ENCODE assay signal across 22 cellular contexts in the genomic region with DNA sequence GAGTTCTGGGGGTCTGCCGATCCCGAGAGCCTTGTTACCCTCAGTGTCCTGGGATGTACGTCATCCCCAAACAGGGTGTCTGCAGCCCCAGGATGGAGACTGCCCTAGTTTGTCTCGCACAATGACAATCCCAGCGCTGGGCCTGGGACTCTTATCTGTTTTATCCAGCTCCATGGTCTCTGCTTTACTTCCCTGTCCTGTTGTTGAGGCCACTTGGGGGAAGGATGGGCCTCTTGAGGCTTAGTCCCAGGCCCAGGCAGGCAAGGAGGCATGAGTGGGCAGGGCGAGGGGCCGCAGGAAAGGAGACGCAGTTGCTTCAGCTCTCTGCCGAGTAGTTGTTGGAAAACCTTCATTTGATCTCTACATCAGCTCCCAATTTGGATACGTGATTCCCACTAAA. TPM values are rescaled to one million over a fixed set of nuclear protein-coding genes. Genes with fewer than 3 reads are reported as not detected.
DNase-seq lines count a peak whose midpoint lies in the region; ATAC-seq, FAIRE-seq and TF ChIP-seq lines count a peak whose summit lies in the region.
"Had no signal": no experiment of that assay in that cellular context is flagged by ENCODE, and none has a peak within 500 bp of the region (broad histone marks: within the 10 kb centered on the region; RNA-seq: fewer than 3 reads in every experiment).

No MANE protein-coding gene starts in this region.

- no peaks in the 10 kb centered on the region for H3K79me2 ChIP-seq in PC-9 (ENCODE audit: low read depth)

- no peaks in the 10 kb centered on the region for H4K20me1 ChIP-seq in PC-9 (ENCODE audit: insufficient read depth)

- H3K36me3 ChIP-seq in PC-9 (ENCODE audit: low read depth) = no peaks in the 10 kb centered on the region
- H3K36me3 ChIP-seq in kidney (ENCODE audit: control insufficient read depth in 1 of 2, insufficient read depth in 2 of 2, low read length in 2 of 2) = peaks cover 2 to 25% of the 10 kb centered on the region in 2 donors
- peaks cover 4% of the 10 kb centered on the region for H3K36me3 ChIP-seq in thoracic aorta

- peaks cover 50% of the 10 kb centered on the region for H3K4me1 ChIP-seq in PC-9 (replicated peaks; ENCODE audit: insufficient read depth)
- peaks cover 30 to 31% of the 10 kb centered on the region in 2 donors for H3K4me1 ChIP-seq in kidney (ENCODE audit: control insufficient read depth in 1 of 2, insufficient read depth in 1 of 2, low read depth in 1 of 2, low read length in 2 of 2)
- peaks cover 51 to 91% of the 10 kb centered on the region in 2 donors for H3K4me1 ChIP-seq in thoracic aorta (ENCODE audit: control insufficient read depth in 1 of 2, low read depth in 2 of 2)

- intact Hi-C loops in activated CD4-positive, alpha-beta T cell treated with anti-CD3 and anti-CD28 coated beads, Interleukin-2, amount 10 ng/mL, durations not matched to agents 24 days and 14 days (cut with micrococcal nuclease) = no loop called here
- intact Hi-C loops in PC-9 (cut with micrococcal nuclease; ENCODE audit: unreplicated experiment) = no loop called here
- intact Hi-C loops in kidney (cut with DNase I) = no loop called here

- no peak for DNase-seq in activated CD4-positive, alpha-beta T cell treated with anti-CD3 and anti-CD28 coated beads, Interleukin-2, amount 10 ng/mL, durations not matched to agents 7 days and 5 days
- DNase-seq in activated CD4-positive, alpha-beta T cell treated with anti-CD3 and anti-CD28 coated beads, Interleukin-2, amount 10 ng/mL, durations not matched to agents 24 days and 14 days = no peak
- DNase-seq in PC-9 (no peak), kidney (peak; percentile 39), thoracic aorta (ENCODE audit: low spot score) (no peak), NCI-H1092 (lab: John Stamatoyannopoulos, UW) (no peak), NCI-H2171 (lab: John Stamatoyannopoulos, UW) (no peak), DMS114 treated with DMSO at 0.1 percent for 48 hours (lab: John Stamatoyannopoulos, UW; ENCODE audit: unreplicated experiment) (no peak)
- DNase-seq: activated CD4-positive, alpha-beta T cell treated with anti-CD3 and anti-CD28 coated beads, Interleukin-2, amount 50 U/mL, for 1 hour; effector memory CD4-positive, alpha-beta T cell; esophagus squamous epithelium; left colon; NCI-H1417 treated with DMSO at 0.1 percent for 48 hours; NCI-H526; small intestine; stimulated activated CD4-positive, alpha-beta T cell treated with anti-CD3 and anti-CD28 coated beads, Interleukin-4, amount 100 ng/mL, for 1 hour; SW 1271 had no signal

- no peak overlapping the region for H3K4me3 Mint-ChIP-seq in activated CD4-positive, alpha-beta T cell treated with anti-CD3 and anti-CD28 coated beads, Interleukin-2, amount 10 ng/mL, durations not matched to agents 7 days and 5 days
- no peak overlapping the region for H3K4me3 Mint-ChIP-seq in activated CD4-positive, alpha-beta T cell treated with anti-CD3 and anti-CD28 coated beads, Interleukin-2, amount 10 ng/mL, durations not matched to agents 24 days and 14 days
- H3K4me3 Mint-ChIP-seq: nephron; stimulated activated naive CD8-positive, alpha-beta T cell treated with anti-CD3 and anti-CD28 coated beads, Interleukin-15, Interleukin-2, amounts not matched to agents 100 ng/mL and 50 ng/mL, for 24 hours had no signal

- peaks cover 12% of the 10 kb centered on the region for H3K27me3 Mint-ChIP-seq in activated CD4-positive, alpha-beta T cell treated with anti-CD3 and anti-CD28 coated beads, Interleukin-2, amount 10 ng/mL, durations not matched to agents 7 days and 5 days
- peaks cover 6% of the 10 kb centered on the region for H3K27me3 Mint-ChIP-seq in activated CD4-positive, alpha-beta T cell treated with anti-CD3 and anti-CD28 coated beads, Interleukin-2, amount 10 ng/mL, durations not matched to agents 24 days and 14 days

- no peaks in the 10 kb centered on the region for H3K9me3 Mint-ChIP-seq in activated CD4-positive, alpha-beta T cell treated with anti-CD3 and anti-CD28 coated beads, Interleukin-2, amount 10 ng/mL, durations not matched to agents 7 days and 5 days
- no peaks in the 10 kb centered on the region for H3K9me3 Mint-ChIP-seq in activated CD4-positive, alpha-beta T cell treated with anti-CD3 and anti-CD28 coated beads, Interleukin-2, amount 10 ng/mL, durations not matched to agents 24 days and 14 days
- H3K9me3 Mint-ChIP-seq: nephron; stimulated activated naive CD8-positive, alpha-beta T cell treated with anti-CD3 and anti-CD28 coated beads, Interleukin-15, Interleukin-2, amounts not matched to agents 100 ng/mL and 50 ng/mL, for 24 hours had no signal

- H3K4me1 Mint-ChIP-seq in activated CD4-positive, alpha-beta T cell treated with anti-CD3 and anti-CD28 coated beads, Interleukin-2, amount 10 ng/mL, durations not matched to agents 7 days and 5 days = peaks cover 34% of the 10 kb centered on the region
- peaks cover 33% of the 10 kb centered on the region for H3K4me1 Mint-ChIP-seq in activated CD4-positive, alpha-beta T cell treated with anti-CD3 and anti-CD28 coated beads, Interleukin-2, amount 10 ng/mL, durations not matched to agents 24 days and 14 days

- peaks cover 4% of the 10 kb centered on the region for H3K36me3 Mint-ChIP-seq in activated CD4-positive, alpha-beta T cell treated with anti-CD3 and anti-CD28 coated beads, Interleukin-2, amount 10 ng/mL, durations not matched to agents 7 days and 5 days (ENCODE audit: low read depth)
- no peaks in the 10 kb centered on the region for H3K36me3 Mint-ChIP-seq in activated CD4-positive, alpha-beta T cell treated with anti-CD3 and anti-CD28 coated beads, Interleukin-2, amount 10 ng/mL, durations not matched to agents 24 days and 14 days (ENCODE audit: low read depth)

- no peak overlapping the region for H3K4me3 ChIP-seq in PC-9
- H3K4me3 ChIP-seq in kidney (ENCODE audit: low read length in 2 of 2) = no peak overlapping the region
- H3K4me3 ChIP-seq in thoracic aorta = no peak overlapping the region
- H3K4me3 ChIP-seq: esophagus squamous epithelium had no signal

- H3K27ac ChIP-seq in PC-9 = peak overlapping the region; percentile 56
- no peak overlapping the region for H3K27ac ChIP-seq in kidney (ENCODE audit: low read depth in 2 of 2, low read length in 2 of 2)
- H3K27ac ChIP-seq in thoracic aorta = peak overlapping the region; percentile 86 to 90
- H3K27ac ChIP-seq: C4-2B had no signal

- no TSS peak for BruUV-seq in PC-9 (replicated peaks; lab: Mats Ljungman, UMichigan)

- H2AFZ ChIP-seq in PC-9 = no peak overlapping the region

- CTCF ChIA-PET in activated CD4-positive, alpha-beta T cell treated with anti-CD3 and anti-CD28 coated beads, Interleukin-2, amount 10 ng/mL, durations not matched to agents 7 days and 5 days (lab: Charles Lee) = interaction anchor here (0.7 to 2.8 kb wide), 7 partner anchors 8 to 57 kb away, joined by 3 to 15 read pairs (median 6); no protein-coding TSS in a partner anchor
- CTCF ChIA-PET in PC-9 (lab: Charles Lee) = interaction anchor here (0.6 kb wide), 3 partner anchors 25 to 714 kb away, joined by 3 to 12 read pairs (median 11); no protein-coding TSS in a partner anchor

- peak overlapping the region; percentile 82 for H3K27ac Mint-ChIP-seq in activated CD4-positive, alpha-beta T cell treated with anti-CD3 and anti-CD28 coated beads, Interleukin-2, amount 10 ng/mL, durations not matched to agents 7 days and 5 days
- H3K27ac Mint-ChIP-seq in activated CD4-positive, alpha-beta T cell treated with anti-CD3 and anti-CD28 coated beads, Interleukin-2, amount 10 ng/mL, durations not matched to agents 24 days and 14 days = no peak overlapping the region
- H3K27ac Mint-ChIP-seq: nephron had no signal

- H3K4me2 ChIP-seq in PC-9 = 0 out of 2 replicates have a peak overlapping the region, but pooled peaks have one; percentile 23

- POLR2A ChIA-PET in activated CD4-positive, alpha-beta T cell treated with anti-CD3 and anti-CD28 coated beads, Interleukin-2, amount 10 ng/mL, durations not matched to agents 7 days and 5 days (lab: Charles Lee) = no interaction called here
- POLR2A ChIA-PET in PC-9 (lab: Charles Lee; ENCODE audit: unreplicated experiment) = no interaction called here

- H3K27me3 ChIP-seq in PC-9 (ENCODE audit: insufficient read depth, low read depth) (no peaks in the 10 kb centered on the region), thoracic aorta (replicated peaks; ENCODE audit: insufficient read depth) (no peaks in the 10 kb centered on the region)
- H3K27me3 ChIP-seq: esophagus squamous epithelium had no signal

- no peaks in the 10 kb centered on the region for H3K9me3 ChIP-seq in PC-9 (ENCODE audit: insufficient read depth, low read depth)
- no peaks in the 10 kb centered on the region for H3K9me3 ChIP-seq in kidney (ENCODE audit: control insufficient read depth in 1 of 2, low read length in 2 of 2)
- H3K9me3 ChIP-seq in thoracic aorta = no peaks in the 10 kb centered on the region
- H3K9me3 ChIP-seq: esophagus squamous epithelium had no signal

- H3K9me2 ChIP-seq in PC-9 (ENCODE audit: insufficient read depth) = no peaks in the 10 kb centered on the region

- TF ChIP-seq CTCF in PC-9 (conservative IDR thresholded peaks at IDR 0.05) = no peak
- TF ChIP-seq CTCF in kidney (IDR thresholded peaks at IDR 0.05; ENCODE audit: borderline replicate concordance, extremely low read depth, insufficient read depth) = no peak
- no peak for TF ChIP-seq CTCF in thoracic aorta (IDR thresholded peaks at IDR 0.05)

- H3F3A ChIP-seq in PC-9 (ENCODE audit: insufficient read depth, low read depth) = peaks cover 18% of the 10 kb centered on the region; the same call in 1 of the 2 replicates

- no peak for ATAC-seq in thoracic aorta (ENCODE audit: insufficient number of reproducible peaks, low FRiP score, low read depth)
- ATAC-seq: HepG2, left colon had no signal

- FAIRE-seq in kidney (lab: Jason Lieb, UNC) = no peak
- FAIRE-seq: astrocyte, HepG2, small intestine had no signal

- H3K9ac ChIP-seq in kidney (ENCODE audit: low read length in 2 of 2) = no peak overlapping the region

RNA-seq across cellular contexts. Expression of a gene that starts 17.4 kb away (rescaled TPM):
- under 1 TPM; 0.40 TPM for total RNA-seq in activated CD4-positive, alpha-beta T cell treated with anti-CD3 and anti-CD28 coated beads, Interleukin-2, amount 10 ng/mL, durations not matched to agents 7 days and 5 days
- 0.19 and 0.40 TPM in 2 replicates for total RNA-seq in activated CD4-positive, alpha-beta T cell treated with anti-CD3 and anti-CD28 coated beads, Interleukin-2, amount 10 ng/mL, durations not matched to agents 24 days and 14 days
- total RNA-seq in PC-9 (2021) = 7.1 and 10.6 TPM in 2 replicates
- total RNA-seq in kidney = 23.0 TPM
- polyA plus RNA-seq in kidney (ENCODE audit: insufficient read depth, low read depth, low replicate concordance) = 15.4 TPM
- total RNA-seq in thoracic aorta = 100 to 1,000 TPM in 1 of 2 donors, 10 to 100 TPM in 1; 73.3 to 113 TPM

Comparison
In these comparisons a context has a peak if more than half of its experiments do, and no peak if none do; other contexts are left out.
1. H3K27ac ChIP-seq: peak in PC-9 (single experiment) and thoracic aorta (2 of 2); none in kidney (0 of 2).